Comparison of ENCODE assay signal across 1 cellular context in genomic region chr3:58021072-58021959, GRCh38.
TF ChIP-seq lines count a peak whose summit lies in the region.

No MANE protein-coding gene starts in this region.

TF ChIP-seq in HepG2, 621 proteins besides CTCF, POLR2A, EP300 and RAD21 (continued from another document and continues in another):
- TF ChIP-seq KIAA2018 (CRISPR knock-in tag; IDR thresholded peaks at IDR 0.05; ENCODE audit: borderline replicate concordance) (no peak), ZBED4 (CRISPR knock-in tag; IDR thresholded peaks at IDR 0.05; ENCODE audit: borderline replicate concordance) (peak; percentile 35; the same call in 1 of the 2 replicates), HMG20A (CRISPR knock-in tag; IDR thresholded peaks at IDR 0.05; ENCODE audit: borderline replicate concordance) (peak; percentile 58; the same call in 1 of the 2 replicates), AGO1 (IDR thresholded peaks at IDR 0.05; ENCODE audit: low read depth, low read length, poor library complexity, severe bottlenecking) (no peak), ZNF264 (CRISPR knock-in tag; IDR thresholded peaks at IDR 0.05) (peak; percentile 80), USF2 (IDR thresholded peaks at IDR 0.05; ENCODE audit: low read depth, low read length) (no peak), USF2 (CRISPR knock-in tag; IDR thresholded peaks at IDR 0.05; ENCODE audit: borderline replicate concordance) (no peak; the same call in 1 of the 2 replicates), ZNF234 (CRISPR knock-in tag; conservative IDR thresholded peaks at IDR 0.05) (no peak), ZNF576 (CRISPR knock-in tag; IDR thresholded peaks at IDR 0.05) (no peak), ZNF652 (CRISPR knock-in tag; IDR thresholded peaks at IDR 0.05; ENCODE audit: borderline replicate concordance, low read depth) (no peak), CCAR2 (optimal IDR thresholded peaks at IDR 0.05; ENCODE audit: low read depth, low read length) (no peak), FOXA3 (CRISPR knock-in tag; IDR thresholded peaks at IDR 0.05) (peak; percentile 88), ZSCAN29 (CRISPR knock-in tag; conservative IDR thresholded peaks at IDR 0.05) (no peak), ZBTB42 (CRISPR knock-in tag; IDR thresholded peaks at IDR 0.05) (0 out of 2 replicates have a peak, but pooled peaks have one; percentile 57), BCL3 (CRISPR knock-in tag; IDR thresholded peaks at IDR 0.05) (peak; percentile 67; the same call in 1 of the 2 replicates), ARID3A (IDR thresholded peaks at IDR 0.05; ENCODE audit: low read depth, low read length) (no peak), GABPA (IDR thresholded peaks at IDR 0.05; ENCODE audit: low read depth, low read length) (no peak), GABPA (CRISPR knock-in tag; IDR thresholded peaks at IDR 0.05; ENCODE audit: low read depth) (peak; percentile 25; the same call in 1 of the 2 replicates), ZNF670 (CRISPR knock-in tag; IDR thresholded peaks at IDR 0.05; ENCODE audit: borderline replicate concordance) (no peak), PCBP2 (optimal IDR thresholded peaks at IDR 0.05; ENCODE audit: low read depth, low read length, poor library complexity, severe bottlenecking) (no peak), MZF1 (CRISPR knock-in tag; IDR thresholded peaks at IDR 0.05; ENCODE audit: borderline replicate concordance) (no peak), RARA (CRISPR knock-in tag; IDR thresholded peaks at IDR 0.05) (peak; percentile 76), ATF6 (CRISPR knock-in tag; conservative IDR thresholded peaks at IDR 0.05) (no peak), FOXP4 (CRISPR knock-in tag; IDR thresholded peaks at IDR 0.05) (peak; percentile 94), BRF2 (CRISPR knock-in tag; IDR thresholded peaks at IDR 0.05) (peak; percentile 45; the same call in 1 of the 2 replicates), ZNF441 (CRISPR knock-in tag; IDR thresholded peaks at IDR 0.05; ENCODE audit: borderline replicate concordance) (no peak), CSRNP2 (CRISPR knock-in tag; conservative IDR thresholded peaks at IDR 0.05; ENCODE audit: low read depth) (no peak), MIER2 (CRISPR knock-in tag; IDR thresholded peaks at IDR 0.05) (peak; percentile 30; the same call in 1 of the 2 replicates)
